In genomic region chr2:232438951-232439757, GRCh38 we compare ENCODE assay signal across 9 cellular contexts. TPM values are rescaled to one million over a fixed set of nuclear protein-coding genes. Genes with fewer than 3 reads are reported as not detected.
A peak's percentile ranks its signal among the peaks of the same experiment; 100 is the strongest.
DNase-seq lines count a peak whose midpoint lies in the region; ATAC-seq and TF ChIP-seq lines count a peak whose summit lies in the region.
"Had no signal": no experiment of that assay in that cellular context is flagged by ENCODE, and none has a peak within 500 bp of the region (broad histone marks: within the 10 kb centered on the region; RNA-seq: fewer than 3 reads in every experiment).

No MANE protein-coding gene starts in this region.

- no peak overlapping the region for H3K4me3 Mint-ChIP-seq in activated T-cell treated with anti-CD3 and anti-CD28 coated beads, Interleukin-2, amount 50 U/mL, for 72 hours

- peaks cover 10% of the 10 kb centered on the region for H3K4me1 Mint-ChIP-seq in activated T-cell treated with anti-CD3 and anti-CD28 coated beads, Interleukin-2, amount 50 U/mL, for 72 hours (ENCODE audit: low read depth)

- no peaks in the 10 kb centered on the region for H3K9me3 Mint-ChIP-seq in activated T-cell treated with anti-CD3 and anti-CD28 coated beads, Interleukin-2, amount 50 U/mL, for 72 hours

- H3K4me3 ChIP-seq in AG10803 (ENCODE audit: low read length), result no peak overlapping the region

- no peaks in the 10 kb centered on the region for H3K27me3 Mint-ChIP-seq in activated T-cell treated with anti-CD3 and anti-CD28 coated beads, Interleukin-2, amount 50 U/mL, for 72 hours (ENCODE audit: low read depth)

- no peaks in the 10 kb centered on the region for H3K36me3 Mint-ChIP-seq in activated T-cell treated with anti-CD3 and anti-CD28 coated beads, Interleukin-2, amount 50 U/mL, for 72 hours (ENCODE audit: insufficient read depth in 2 of 2)

- no peak overlapping the region for H3K27ac Mint-ChIP-seq in activated T-cell treated with anti-CD3 and anti-CD28 coated beads, Interleukin-2, amount 50 U/mL, for 72 hours

- DNase-seq in AG10803 (ENCODE audit: low read depth), result no peak
- DNase-seq in HT-29 (ENCODE audit: low spot score), result peak; percentile 61
- peak; percentile 37 to 38 for DNase-seq in activated T-cell treated with anti-CD3 and anti-CD28 coated beads, Interleukin-2, amount 50 U/mL, for 72 hours
- DNase-seq in left ventricle myocardium superior, result peak; percentile 49
- DNase-seq in stimulated activated CD4-positive, alpha-beta T cell treated with anti-CD3 and anti-CD28 coated beads, Interleukin-4, amount 100 ng/mL, for 4 hours, result peak; percentile 13 to 45
- DNase-seq in COR-L47 (lab: John Stamatoyannopoulos, UW), result no peak
- no peak for DNase-seq in SW480 (ENCODE audit: low spot score)
- no peak for DNase-seq in NOMO-1 treated with dmso at 0.1 percent for 144 hours (lab: John Stamatoyannopoulos, UW; ENCODE audit: unreplicated experiment)

- intact Hi-C loops in left ventricle myocardium superior (cut with micrococcal nuclease), result no loop called here

- peak; percentile 44 to 48 for ATAC-seq in activated T-cell treated with anti-CD3 and anti-CD28 coated beads, Interleukin-2, amount 50 U/mL, for 72 hours (replicated peaks in 1 of 2)
- peak; percentile 76 for ATAC-seq in left ventricle myocardium superior

- TF ChIP-seq CTCF in AG10803 (conservative IDR thresholded peaks at IDR 0.05; ENCODE audit: low read length), result peak; percentile 30; the same call in 1 of the 2 replicates

RNA-seq across cellular contexts. Expression of gene ALPI, which starts 16.8 kb away (rescaled TPM):
- not detected in 2 replicates for total RNA-seq in HT-29 (2014; rRNA removed; shearing (Covaris generic))
- total RNA-seq in activated T-cell treated with anti-CD3 and anti-CD28 coated beads, Interleukin-2, amount 50 U/mL, for 72 hours, result not detected
- total RNA-seq in left ventricle myocardium superior, result not detected
- total RNA-seq: renal cortical epithelial cell had no signal

RNA-seq across cellular contexts. Expression of gene ALPG, which starts 32.5 kb away (rescaled TPM):
- 0.16 TPM in 1 of 2 replicates, not detected in the other for total RNA-seq in HT-29 (2014; rRNA removed; shearing (Covaris generic))
- not detected for total RNA-seq in activated T-cell treated with anti-CD3 and anti-CD28 coated beads, Interleukin-2, amount 50 U/mL, for 72 hours
- not detected for total RNA-seq in left ventricle myocardium superior
- total RNA-seq: renal cortical epithelial cell had no signal

RNA-seq across cellular contexts. Expression of gene ECEL1, which starts 48.5 kb away (rescaled TPM):
- not detected in 2 replicates for total RNA-seq in HT-29 (2014; rRNA removed; shearing (Covaris generic))
- total RNA-seq in activated T-cell treated with anti-CD3 and anti-CD28 coated beads, Interleukin-2, amount 50 U/mL, for 72 hours, result 1 to 10 TPM; 1.8 to 2.5 TPM
- total RNA-seq in left ventricle myocardium superior, result 0.37 TPM

Comparison
In these comparisons a context has a peak if more than half of its experiments do, and no peak if none do; other contexts are left out.
1. DNase-seq: peak in HT-29 (single experiment), activated T-cell treated with anti-CD3 and anti-CD28 coated beads, Interleukin-2, amount 50 U/mL, for 72 hours (2 of 2), left ventricle myocardium superior (single experiment) and stimulated activated CD4-positive, alpha-beta T cell treated with anti-CD3 and anti-CD28 coated beads, Interleukin-4, amount 100 ng/mL, for 4 hours (2 of 2); none in AG10803 (single experiment), COR-L47 (single experiment), SW480 (single experiment) and NOMO-1 treated with dmso at 0.1 percent for 144 hours (single experiment).